Comparison of ENCODE assay signal across 1 cellular context in the genomic region with DNA sequence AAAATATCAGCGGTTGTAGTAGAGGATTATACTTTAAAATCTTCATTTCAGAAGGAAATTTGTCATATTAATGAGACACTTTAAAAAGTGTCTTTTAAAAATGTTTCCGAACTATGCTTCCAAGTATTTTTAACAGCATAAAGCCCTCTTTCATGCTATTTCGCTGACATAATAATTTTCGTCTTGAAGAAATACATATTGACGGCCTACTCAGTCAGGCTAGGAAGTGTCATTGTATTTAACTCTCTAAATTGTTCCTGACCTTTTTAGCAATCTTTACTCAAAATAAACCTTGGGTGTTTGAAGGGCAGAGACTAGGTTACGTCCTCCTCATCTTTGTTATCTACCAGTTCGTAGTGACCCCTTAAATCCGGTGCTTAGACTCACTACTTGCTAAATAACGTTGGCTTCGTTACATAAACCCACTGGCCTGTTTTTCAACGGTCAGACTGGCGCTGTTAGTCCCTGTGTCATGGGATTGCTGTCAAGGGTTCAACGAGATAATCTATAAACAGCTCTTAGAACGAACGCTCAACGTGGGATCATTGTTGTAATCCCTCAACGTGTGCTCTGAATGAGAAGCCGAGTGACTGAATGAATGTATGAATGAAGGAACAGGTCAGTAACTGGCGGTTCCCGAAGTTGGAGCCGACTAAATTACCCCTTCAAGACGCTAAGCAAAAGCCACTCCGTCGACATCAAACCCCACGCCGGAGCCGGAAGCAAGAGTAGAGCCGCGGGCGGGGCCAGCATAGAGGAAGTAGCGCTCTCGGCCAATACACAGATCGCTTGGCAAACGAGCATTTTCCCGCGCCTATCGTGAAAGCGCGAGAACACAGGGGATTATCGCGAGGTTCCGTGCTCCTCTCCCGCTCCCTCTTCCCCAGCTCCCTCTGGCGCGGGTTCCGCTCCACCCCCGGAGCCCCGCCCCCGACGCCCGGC.
A peak's percentile ranks its signal among the peaks of the same experiment; 100 is the strongest.
TF ChIP-seq lines count a peak whose summit lies in the region.

No MANE protein-coding gene starts in this region.

TF ChIP-seq in HepG2, 621 proteins besides CTCF, POLR2A, EP300 and RAD21 (continued from another document and continues in another):
- TF ChIP-seq, protein P1, sequence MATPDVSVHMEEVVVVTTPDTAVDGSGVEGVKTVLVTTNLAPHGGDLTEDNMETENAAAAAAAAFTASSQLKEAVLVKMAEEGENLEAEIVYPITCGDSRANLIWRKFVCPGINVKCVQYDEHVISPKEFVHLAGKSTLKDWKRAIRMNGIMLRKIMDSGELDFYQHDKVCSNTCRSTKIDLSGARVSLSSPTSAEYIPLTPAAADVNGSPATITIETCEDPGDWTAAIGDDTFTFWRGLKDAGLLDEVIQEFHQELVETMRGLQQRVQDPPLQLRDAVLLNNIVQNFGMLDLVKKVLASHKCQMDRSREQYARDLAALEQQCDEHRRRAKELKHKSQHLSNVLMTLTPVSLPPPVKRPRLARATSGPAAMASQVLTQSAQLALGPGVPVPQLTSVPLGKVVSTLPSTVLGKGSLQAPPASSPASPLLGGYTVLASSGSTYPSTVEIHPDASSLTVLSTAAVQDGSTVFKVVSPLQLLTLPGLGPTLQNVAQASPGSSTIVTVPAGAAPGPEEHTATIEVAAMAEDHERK (CRISPR knock-in tag; IDR thresholded peaks at IDR 0.05; ENCODE audit: low read depth): no peak
- TF ChIP-seq, protein P2, sequence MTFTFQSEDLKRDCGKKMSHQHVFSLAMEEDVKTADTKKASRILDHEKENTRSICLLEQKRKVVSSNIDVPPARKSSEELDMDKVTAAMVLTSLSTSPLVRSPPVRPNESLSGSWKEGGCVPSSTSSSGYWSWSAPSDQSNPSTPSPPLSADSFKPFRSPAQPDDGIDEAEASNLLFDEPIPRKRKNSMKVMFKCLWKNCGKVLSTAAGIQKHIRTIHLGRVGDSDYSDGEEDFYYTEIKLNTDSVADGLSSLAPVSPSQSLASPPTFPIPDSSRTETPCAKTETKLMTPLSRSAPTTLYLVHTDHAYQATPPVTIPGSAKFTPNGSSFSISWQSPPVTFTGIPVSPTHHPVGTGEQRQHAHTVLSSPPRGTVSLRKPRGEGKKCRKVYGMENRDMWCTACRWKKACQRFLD (CRISPR knock-in tag; IDR thresholded peaks at IDR 0.05; ENCODE audit: borderline replicate concordance): no peak
- TF ChIP-seq ZNF644 (CRISPR knock-in tag; IDR thresholded peaks at IDR 0.05; ENCODE audit: low read depth): no peak
- TF ChIP-seq ZNF33A (CRISPR knock-in tag; IDR thresholded peaks at IDR 0.05; ENCODE audit: borderline replicate concordance): no peak
- peak; percentile 48; the same call in 1 of the 2 replicates for TF ChIP-seq ZNF430 (CRISPR knock-in tag; IDR thresholded peaks at IDR 0.05)
- 0 out of 2 replicates have a peak, but pooled peaks have one; percentile 25 for TF ChIP-seq ZNF841 (CRISPR knock-in tag; IDR thresholded peaks at IDR 0.05; ENCODE audit: borderline replicate concordance)
- TF ChIP-seq SOX6 (IDR thresholded peaks at IDR 0.05): no peak
- peak; percentile 21 for TF ChIP-seq SOX6 (CRISPR knock-in tag; IDR thresholded peaks at IDR 0.05)
- TF ChIP-seq, protein P3, sequence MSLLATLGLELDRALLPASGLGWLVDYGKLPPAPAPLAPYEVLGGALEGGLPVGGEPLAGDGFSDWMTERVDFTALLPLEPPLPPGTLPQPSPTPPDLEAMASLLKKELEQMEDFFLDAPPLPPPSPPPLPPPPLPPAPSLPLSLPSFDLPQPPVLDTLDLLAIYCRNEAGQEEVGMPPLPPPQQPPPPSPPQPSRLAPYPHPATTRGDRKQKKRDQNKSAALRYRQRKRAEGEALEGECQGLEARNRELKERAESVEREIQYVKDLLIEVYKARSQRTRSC (CRISPR knock-in tag; IDR thresholded peaks at IDR 0.05; ENCODE audit: low read depth): no peak
- no peak for TF ChIP-seq FOXP1 (IDR thresholded peaks at IDR 0.05)
- no peak for TF ChIP-seq FOXP1 (CRISPR knock-in tag; IDR thresholded peaks at IDR 0.05)
- TF ChIP-seq ZNF44 (CRISPR knock-in tag; IDR thresholded peaks at IDR 0.05): no peak
- TF ChIP-seq FOXK1 (CRISPR knock-in tag; IDR thresholded peaks at IDR 0.05; ENCODE audit: borderline replicate concordance, low read depth): peak; percentile 38; the same call in 1 of the 2 replicates
- no peak for TF ChIP-seq RBM39 (IDR thresholded peaks at IDR 0.05; ENCODE audit: low read depth, low read length, poor library complexity, severe bottlenecking)
- TF ChIP-seq NPAS2 (CRISPR knock-in tag; IDR thresholded peaks at IDR 0.05; ENCODE audit: borderline replicate concordance): no peak
- TF ChIP-seq ZNF317 (CRISPR knock-in tag; IDR thresholded peaks at IDR 0.05): no peak
- TF ChIP-seq ZNF678 (CRISPR knock-in tag; IDR thresholded peaks at IDR 0.05): no peak
- no peak for TF ChIP-seq NFKBIZ (CRISPR knock-in tag; IDR thresholded peaks at IDR 0.05)
- TF ChIP-seq POLR2G (IDR thresholded peaks at IDR 0.05; ENCODE audit: low read depth, low read length): peak; percentile 94
- no peak for TF ChIP-seq ZNF33B (CRISPR knock-in tag; IDR thresholded peaks at IDR 0.05)
- TF ChIP-seq ZNF652 (CRISPR knock-in tag; IDR thresholded peaks at IDR 0.05; ENCODE audit: borderline replicate concordance, low read depth): no peak
- TF ChIP-seq, protein P4, sequence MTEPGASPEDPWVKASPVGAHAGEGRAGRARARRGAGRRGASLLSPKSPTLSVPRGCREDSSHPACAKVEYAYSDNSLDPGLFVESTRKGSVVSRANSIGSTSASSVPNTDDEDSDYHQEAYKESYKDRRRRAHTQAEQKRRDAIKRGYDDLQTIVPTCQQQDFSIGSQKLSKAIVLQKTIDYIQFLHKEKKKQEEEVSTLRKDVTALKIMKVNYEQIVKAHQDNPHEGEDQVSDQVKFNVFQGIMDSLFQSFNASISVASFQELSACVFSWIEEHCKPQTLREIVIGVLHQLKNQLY (CRISPR knock-in tag; IDR thresholded peaks at IDR 0.05): no peak
- TF ChIP-seq, protein P5, sequence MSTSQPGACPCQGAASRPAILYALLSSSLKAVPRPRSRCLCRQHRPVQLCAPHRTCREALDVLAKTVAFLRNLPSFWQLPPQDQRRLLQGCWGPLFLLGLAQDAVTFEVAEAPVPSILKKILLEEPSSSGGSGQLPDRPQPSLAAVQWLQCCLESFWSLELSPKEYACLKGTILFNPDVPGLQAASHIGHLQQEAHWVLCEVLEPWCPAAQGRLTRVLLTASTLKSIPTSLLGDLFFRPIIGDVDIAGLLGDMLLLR (CRISPR knock-in tag; IDR thresholded peaks at IDR 0.05): no peak
- no peak for TF ChIP-seq ONECUT2 (CRISPR knock-in tag; IDR thresholded peaks at IDR 0.05)
- TF ChIP-seq, protein P6, sequence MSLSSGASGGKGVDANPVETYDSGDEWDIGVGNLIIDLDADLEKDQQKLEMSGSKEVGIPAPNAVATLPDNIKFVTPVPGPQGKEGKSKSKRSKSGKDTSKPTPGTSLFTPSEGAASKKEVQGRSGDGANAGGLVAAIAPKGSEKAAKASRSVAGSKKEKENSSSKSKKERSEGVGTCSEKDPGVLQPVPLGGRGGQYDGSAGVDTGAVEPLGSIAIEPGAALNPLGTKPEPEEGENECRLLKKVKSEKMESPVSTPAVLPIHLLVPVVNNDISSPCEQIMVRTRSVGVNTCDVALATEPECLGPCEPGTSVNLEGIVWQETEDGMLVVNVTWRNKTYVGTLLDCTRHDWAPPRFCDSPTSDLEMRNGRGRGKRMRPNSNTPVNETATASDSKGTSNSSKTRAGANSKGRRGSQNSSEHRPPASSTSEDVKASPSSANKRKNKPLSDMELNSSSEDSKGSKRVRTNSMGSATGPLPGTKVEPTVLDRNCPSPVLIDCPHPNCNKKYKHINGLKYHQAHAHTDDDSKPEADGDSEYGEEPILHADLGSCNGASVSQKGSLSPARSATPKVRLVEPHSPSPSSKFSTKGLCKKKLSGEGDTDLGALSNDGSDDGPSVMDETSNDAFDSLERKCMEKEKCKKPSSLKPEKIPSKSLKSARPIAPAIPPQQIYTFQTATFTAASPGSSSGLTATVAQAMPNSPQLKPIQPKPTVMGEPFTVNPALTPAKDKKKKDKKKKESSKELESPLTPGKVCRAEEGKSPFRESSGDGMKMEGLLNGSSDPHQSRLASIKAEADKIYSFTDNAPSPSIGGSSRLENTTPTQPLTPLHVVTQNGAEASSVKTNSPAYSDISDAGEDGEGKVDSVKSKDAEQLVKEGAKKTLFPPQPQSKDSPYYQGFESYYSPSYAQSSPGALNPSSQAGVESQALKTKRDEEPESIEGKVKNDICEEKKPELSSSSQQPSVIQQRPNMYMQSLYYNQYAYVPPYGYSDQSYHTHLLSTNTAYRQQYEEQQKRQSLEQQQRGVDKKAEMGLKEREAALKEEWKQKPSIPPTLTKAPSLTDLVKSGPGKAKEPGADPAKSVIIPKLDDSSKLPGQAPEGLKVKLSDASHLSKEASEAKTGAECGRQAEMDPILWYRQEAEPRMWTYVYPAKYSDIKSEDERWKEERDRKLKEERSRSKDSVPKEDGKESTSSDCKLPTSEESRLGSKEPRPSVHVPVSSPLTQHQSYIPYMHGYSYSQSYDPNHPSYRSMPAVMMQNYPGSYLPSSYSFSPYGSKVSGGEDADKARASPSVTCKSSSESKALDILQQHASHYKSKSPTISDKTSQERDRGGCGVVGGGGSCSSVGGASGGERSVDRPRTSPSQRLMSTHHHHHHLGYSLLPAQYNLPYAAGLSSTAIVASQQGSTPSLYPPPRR (CRISPR knock-in tag; IDR thresholded peaks at IDR 0.05; ENCODE audit: borderline replicate concordance): no peak
- TF ChIP-seq BCL6 (CRISPR knock-in tag; IDR thresholded peaks at IDR 0.05): no peak
- no peak for TF ChIP-seq XBP1 (CRISPR knock-in tag; IDR thresholded peaks at IDR 0.05)
- no peak for TF ChIP-seq PAF1 (CRISPR knock-in tag; IDR thresholded peaks at IDR 0.05)
- TF ChIP-seq, protein P7, sequence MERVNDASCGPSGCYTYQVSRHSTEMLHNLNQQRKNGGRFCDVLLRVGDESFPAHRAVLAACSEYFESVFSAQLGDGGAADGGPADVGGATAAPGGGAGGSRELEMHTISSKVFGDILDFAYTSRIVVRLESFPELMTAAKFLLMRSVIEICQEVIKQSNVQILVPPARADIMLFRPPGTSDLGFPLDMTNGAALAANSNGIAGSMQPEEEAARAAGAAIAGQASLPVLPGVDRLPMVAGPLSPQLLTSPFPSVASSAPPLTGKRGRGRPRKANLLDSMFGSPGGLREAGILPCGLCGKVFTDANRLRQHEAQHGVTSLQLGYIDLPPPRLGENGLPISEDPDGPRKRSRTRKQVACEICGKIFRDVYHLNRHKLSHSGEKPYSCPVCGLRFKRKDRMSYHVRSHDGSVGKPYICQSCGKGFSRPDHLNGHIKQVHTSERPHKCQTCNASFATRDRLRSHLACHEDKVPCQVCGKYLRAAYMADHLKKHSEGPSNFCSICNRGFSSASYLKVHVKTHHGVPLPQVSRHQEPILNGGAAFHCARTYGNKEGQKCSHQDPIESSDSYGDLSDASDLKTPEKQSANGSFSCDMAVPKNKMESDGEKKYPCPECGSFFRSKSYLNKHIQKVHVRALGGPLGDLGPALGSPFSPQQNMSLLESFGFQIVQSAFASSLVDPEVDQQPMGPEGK (CRISPR knock-in tag; IDR thresholded peaks at IDR 0.05): peak; percentile 54
- no peak for TF ChIP-seq CBX2 (IDR thresholded peaks at IDR 0.05; ENCODE audit: low read depth, low read length)
- no peak for TF ChIP-seq CBX2 (CRISPR knock-in tag; IDR thresholded peaks at IDR 0.05; ENCODE audit: low read depth)
- TF ChIP-seq, protein P8, sequence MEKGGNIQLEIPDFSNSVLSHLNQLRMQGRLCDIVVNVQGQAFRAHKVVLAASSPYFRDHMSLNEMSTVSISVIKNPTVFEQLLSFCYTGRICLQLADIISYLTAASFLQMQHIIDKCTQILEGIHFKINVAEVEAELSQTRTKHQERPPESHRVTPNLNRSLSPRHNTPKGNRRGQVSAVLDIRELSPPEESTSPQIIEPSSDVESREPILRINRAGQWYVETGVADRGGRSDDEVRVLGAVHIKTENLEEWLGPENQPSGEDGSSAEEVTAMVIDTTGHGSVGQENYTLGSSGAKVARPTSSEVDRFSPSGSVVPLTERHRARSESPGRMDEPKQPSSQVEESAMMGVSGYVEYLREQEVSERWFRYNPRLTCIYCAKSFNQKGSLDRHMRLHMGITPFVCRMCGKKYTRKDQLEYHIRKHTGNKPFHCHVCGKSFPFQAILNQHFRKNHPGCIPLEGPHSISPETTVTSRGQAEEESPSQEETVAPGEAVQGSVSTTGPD (CRISPR knock-in tag; IDR thresholded peaks at IDR 0.05): no peak
- TF ChIP-seq, protein P9, sequence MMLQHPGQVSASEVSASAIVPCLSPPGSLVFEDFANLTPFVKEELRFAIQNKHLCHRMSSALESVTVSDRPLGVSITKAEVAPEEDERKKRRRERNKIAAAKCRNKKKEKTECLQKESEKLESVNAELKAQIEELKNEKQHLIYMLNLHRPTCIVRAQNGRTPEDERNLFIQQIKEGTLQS (CRISPR knock-in tag; IDR thresholded peaks at IDR 0.05): no peak
- TF ChIP-seq KDM5A (IDR thresholded peaks at IDR 0.05; ENCODE audit: borderline replicate concordance, low read length): peak; percentile 70
- no peak for TF ChIP-seq ZNF567 (CRISPR knock-in tag; IDR thresholded peaks at IDR 0.05; ENCODE audit: borderline replicate concordance)
- TF ChIP-seq XRCC5 (optimal IDR thresholded peaks at IDR 0.05; ENCODE audit: low read length): no peak
- TF ChIP-seq FOXK2 (IDR thresholded peaks at IDR 0.05): peak; percentile 23; the same call in 1 of the 2 replicates
- TF ChIP-seq RAD51 (IDR thresholded peaks at IDR 0.05; ENCODE audit: borderline replicate concordance): no peak
- TF ChIP-seq, protein P10, sequence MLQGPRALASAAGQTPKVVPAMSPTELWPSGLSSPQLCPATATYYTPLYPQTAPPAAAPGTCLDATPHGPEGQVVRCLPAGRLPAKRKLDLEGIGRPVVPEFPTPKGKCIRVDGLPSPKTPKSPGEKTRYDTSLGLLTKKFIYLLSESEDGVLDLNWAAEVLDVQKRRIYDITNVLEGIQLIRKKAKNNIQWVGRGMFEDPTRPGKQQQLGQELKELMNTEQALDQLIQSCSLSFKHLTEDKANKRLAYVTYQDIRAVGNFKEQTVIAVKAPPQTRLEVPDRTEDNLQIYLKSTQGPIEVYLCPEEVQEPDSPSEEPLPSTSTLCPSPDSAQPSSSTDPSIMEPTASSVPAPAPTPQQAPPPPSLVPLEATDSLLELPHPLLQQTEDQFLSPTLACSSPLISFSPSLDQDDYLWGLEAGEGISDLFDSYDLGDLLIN (CRISPR knock-in tag; IDR thresholded peaks at IDR 0.05; ENCODE audit: borderline replicate concordance): no peak
- TF ChIP-seq, protein P11, sequence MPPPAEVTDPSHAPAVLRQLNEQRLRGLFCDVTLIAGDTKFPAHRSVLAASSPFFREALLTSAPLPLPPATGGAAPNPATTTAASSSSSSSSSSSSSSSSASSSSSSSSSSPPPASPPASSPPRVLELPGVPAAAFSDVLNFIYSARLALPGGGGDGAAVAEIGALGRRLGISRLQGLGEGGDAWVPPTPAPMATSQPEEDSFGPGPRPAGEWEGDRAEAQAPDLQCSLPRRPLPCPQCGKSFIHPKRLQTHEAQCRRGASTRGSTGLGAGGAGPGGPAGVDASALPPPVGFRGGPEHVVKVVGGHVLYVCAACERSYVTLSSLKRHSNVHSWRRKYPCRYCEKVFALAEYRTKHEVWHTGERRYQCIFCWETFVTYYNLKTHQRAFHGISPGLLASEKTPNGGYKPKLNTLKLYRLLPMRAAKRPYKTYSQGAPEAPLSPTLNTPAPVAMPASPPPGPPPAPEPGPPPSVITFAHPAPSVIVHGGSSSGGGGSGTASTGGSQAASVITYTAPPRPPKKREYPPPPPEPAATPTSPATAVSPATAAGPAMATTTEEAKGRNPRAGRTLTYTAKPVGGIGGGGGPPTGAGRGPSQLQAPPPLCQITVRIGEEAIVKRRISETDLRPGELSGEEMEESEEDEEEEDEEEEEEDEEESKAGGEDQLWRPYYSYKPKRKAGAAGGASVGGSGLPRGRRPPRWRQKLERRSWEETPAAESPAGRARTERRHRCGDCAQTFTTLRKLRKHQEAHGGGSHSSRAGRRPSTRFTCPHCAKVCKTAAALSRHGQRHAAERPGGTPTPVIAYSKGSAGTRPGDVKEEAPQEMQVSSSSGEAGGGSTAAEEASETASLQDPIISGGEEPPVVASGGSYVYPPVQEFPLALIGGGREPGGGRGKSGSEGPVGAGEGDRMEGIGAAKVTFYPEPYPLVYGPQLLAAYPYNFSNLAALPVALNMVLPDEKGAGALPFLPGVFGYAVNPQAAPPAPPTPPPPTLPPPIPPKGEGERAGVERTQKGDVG (CRISPR knock-in tag; IDR thresholded peaks at IDR 0.05; ENCODE audit: borderline replicate concordance): no peak
